Comparison of ENCODE assay signal across 8 cellular contexts in the genomic region with DNA sequence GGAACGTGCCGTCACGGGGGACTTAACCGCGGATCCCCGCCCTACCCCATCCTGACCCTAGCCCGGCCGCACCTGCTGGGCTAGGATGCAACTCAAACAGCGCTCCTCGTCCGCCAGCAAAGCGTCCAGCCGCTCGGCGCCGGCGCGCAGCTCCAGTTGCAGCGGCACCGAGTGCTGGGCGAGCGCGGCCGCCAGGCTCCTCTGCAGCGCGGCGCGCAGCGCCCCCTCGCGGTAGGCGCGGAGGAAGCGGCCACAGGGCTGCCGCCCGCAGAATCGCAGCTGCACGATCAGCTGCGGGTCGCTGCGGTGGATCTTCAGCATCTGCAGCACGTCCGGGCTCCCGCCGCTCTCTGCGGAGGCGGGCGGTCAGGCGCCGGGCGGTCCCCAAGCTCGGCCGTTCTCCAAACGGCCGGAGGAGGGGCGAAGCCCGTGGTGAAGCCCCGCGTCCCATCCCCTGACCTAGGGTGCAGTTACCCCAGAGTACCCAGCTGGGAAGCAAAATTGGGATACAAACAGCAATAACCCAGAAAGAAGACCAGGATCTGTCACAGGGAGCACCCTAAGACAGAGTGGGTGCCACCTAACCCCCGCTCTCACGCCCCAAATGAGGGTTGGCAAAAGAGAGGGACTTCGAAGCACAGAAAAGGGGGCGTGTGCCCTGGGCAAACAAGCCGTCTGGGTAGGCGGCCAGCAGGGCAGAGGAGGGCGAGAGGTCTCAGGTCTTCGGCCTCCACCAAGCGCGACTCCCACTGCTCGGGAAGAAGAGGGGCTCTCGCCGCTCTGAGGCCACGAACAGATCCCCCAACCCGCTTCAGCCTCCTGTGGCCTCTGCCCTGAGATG. TPM values are rescaled to one million over a fixed set of nuclear protein-coding genes. Genes with fewer than 3 reads are reported as not detected.
DNase-seq lines count a peak whose midpoint lies in the region; ATAC-seq, FAIRE-seq and TF ChIP-seq lines count a peak whose summit lies in the region.

No MANE protein-coding gene starts in this region.

- 11% methylated on average over 49 of the region's 74 CpGs for WGBS in K562 (ENCODE audit: insufficient coverage, low coverage, missing lambda C conversion rate)
- 10 to 12% (median 11%) methylated on average over 54 to 74 of the region's 74 CpGs for WGBS in small intestine, 3 donors

- POLR2A ChIA-PET in K562 (lab: Yijun Ruan, JAX) = interaction anchor here (0.6 to 1.3 kb wide), 7 partner anchors 21 to 372 kb away, joined by 3 to 4 read pairs (median 3); no protein-coding TSS in a partner anchor

- in situ Hi-C loops in GM13976 (cut with MboI; ENCODE audit: low sequenced_read_pairs, unreplicated experiment) (loop anchor here (25.0 kb wide), 1 partner anchor 193 kb away; a partner anchor contains a TSS), K562 (cut with MboI) (loop anchor here (5.0 to 25.0 kb wide), 2 partner anchors 138 to 193 kb away; a partner anchor contains a TSS)

- H2AFZ ChIP-seq in K562 (ENCODE audit: low read depth, low read length) = no peak overlapping the region

- no peak overlapping the region for H3K27ac ChIP-seq in K562 (ENCODE audit: extremely low read depth, low read depth, low read length)
- H3K27ac ChIP-seq in iPS-18a (ENCODE audit: low read length) = no peak overlapping the region
- no peak overlapping the region for H3K27ac ChIP-seq in small intestine (ENCODE audit: low read depth in 1 of 2, low read length in 1 of 2)

- H3K27me3 ChIP-seq in K562 (ENCODE audit: control insufficient read depth in 2 of 2, insufficient read depth in 2 of 2, low read length in 2 of 2) = no peaks in the 10 kb centered on the region
- H3K27me3 ChIP-seq in iPS-18a (ENCODE audit: control insufficient read depth, insufficient read depth, low read length) = peaks cover 100% of the 10 kb centered on the region
- H3K27me3 ChIP-seq in small intestine (ENCODE audit: control insufficient read depth in 2 of 2, insufficient read depth in 2 of 2, low read length in 2 of 2) = no peaks in the 10 kb centered on the region

- H3K79me2 ChIP-seq in K562 (ENCODE audit: control insufficient read depth, insufficient read depth, low read length) = peaks cover 17% of the 10 kb centered on the region

- peak; percentile 83 to 91 for TF ChIP-seq RAD21 in K562 (CRISPR knock-in tag; conservative IDR thresholded peaks at IDR 0.05 in 1 of 2, IDR thresholded peaks at IDR 0.05 in 1 of 2)

- BruUV-seq in K562 (replicated peaks; lab: Mats Ljungman, UMichigan) = no TSS peak

- H3K9me3 ChIP-seq in K562 (replicated peaks; ENCODE audit: control insufficient read depth, insufficient read depth, low read depth, low read length) (no peaks in the 10 kb centered on the region), iPS-18a (ENCODE audit: control insufficient read depth, low read depth, low read length) (no peaks in the 10 kb centered on the region), small intestine (ENCODE audit: control insufficient read depth, low read depth) (no peaks in the 10 kb centered on the region)

- H3K36me3 ChIP-seq in K562 (ENCODE audit: control insufficient read depth, insufficient read depth, low read length) = no peaks in the 10 kb centered on the region; the same call in 2 of the 3 replicates
- no peaks in the 10 kb centered on the region for H3K36me3 ChIP-seq in iPS-18a (ENCODE audit: control insufficient read depth, low read depth, low read length)
- H3K36me3 ChIP-seq in small intestine (ENCODE audit: control insufficient read depth in 2 of 2, insufficient read depth in 2 of 2, low read length in 2 of 2) = no peaks in the 10 kb centered on the region

- peak overlapping the region; percentile 65; the same call in 1 of the 2 replicates for H3K4me2 ChIP-seq in K562 (ENCODE audit: insufficient read depth, low read length)

- no peak for TF ChIP-seq POLR2A in K562 (conservative IDR thresholded peaks at IDR 0.05)

- H3K4me1 ChIP-seq in K562 (replicated peaks in 1 of 2; ENCODE audit: control insufficient read depth in 2 of 2, insufficient read depth in 2 of 2, low read length in 2 of 2) = peaks cover 16 to 53% of the 10 kb centered on the region in 2 experiments
- peaks cover under 1% of the 10 kb centered on the region for H3K4me1 ChIP-seq in iPS-18a (ENCODE audit: control insufficient read depth, low read depth, low read length)
- peaks cover 0 to 3% of the 10 kb centered on the region in 2 donors for H3K4me1 ChIP-seq in small intestine (ENCODE audit: control insufficient read depth in 2 of 2, insufficient read depth in 1 of 2, low read depth in 1 of 2, low read length in 1 of 2)

- no peaks in the 10 kb centered on the region for H3K9me1 ChIP-seq in K562 (ENCODE audit: control insufficient read depth, insufficient read depth, low read length)

- H3K9ac ChIP-seq in K562 (ENCODE audit: insufficient read depth in 1 of 2, low read depth in 2 of 2, low read length in 2 of 2) (peak overlapping the region in 1 of 2 experiments; percentile 78; a peak in 2 of 4 replicates), iPS-18a (ENCODE audit: low read length) (no peak overlapping the region)

- H3K4me3 ChIP-seq in K562 (no peak overlapping the region), iPS-18a (ENCODE audit: low read length) (peak overlapping the region; percentile 35), small intestine (ENCODE audit: low read depth in 1 of 2, low read length in 2 of 2) (peak overlapping the region in 1 of 2 donors; percentile 4)

- TF ChIP-seq CTCF in GM13976 (IDR thresholded peaks at IDR 0.05; ENCODE audit: borderline replicate concordance, control extremely low read depth, extremely low read depth, insufficient read depth, missing control alignments) (peak; percentile 97), K562 (IDR thresholded peaks at IDR 0.05 in 2 of 3, conservative IDR thresholded peaks at IDR 0.05 in 1 of 3; ENCODE audit: insufficient read depth in 2 of 3, low read depth in 1 of 3, low read length in 3 of 3) (peak; percentile 91 to 98 (median 94))

- intact Hi-C loops in K562 (cut with micrococcal nuclease) = loop anchor here (1.0 to 5.0 kb wide), 2 partner anchors 137 to 178 kb away; no protein-coding TSS in a partner anchor

- peaks cover 16% of the 10 kb centered on the region for H4K20me1 ChIP-seq in K562 (replicated peaks; ENCODE audit: control insufficient read depth, insufficient read depth, low read length)

- 0 out of 2 replicates have a peak, but pooled peaks have one; percentile 3 for TF ChIP-seq EP300 in K562 (IDR thresholded peaks at IDR 0.05; ENCODE audit: low read length)

- DNase-seq in GM13976 (ENCODE audit: low spot score) (peak; percentile 92), NCI-H1092 treated with DMSO at 0.1 percent for 48 hours (lab: John Stamatoyannopoulos, UW) (peak; percentile 61), UCSD-AML1 (lab: John Stamatoyannopoulos, UW; ENCODE audit: unreplicated experiment) (peak; percentile 78), K562 (ENCODE audit: extremely low read depth in 1 of 4, low spot score in 3 of 4) (peak; percentile 81 to 87 (median 84)), small intestine (peak; percentile 63)

- CTCF ChIA-PET in K562 (lab: Yijun Ruan, JAX; ENCODE audit: low intra/inter-chr PET ratio) = interaction anchor here (0.6 to 3.2 kb wide), 10 partner anchors 16 to 219 kb away, joined by 3 to 29 read pairs (median 3); no protein-coding TSS in a partner anchor

- ATAC-seq in K562 = peak; percentile 83
- no peak for ATAC-seq in GM18511 (IDR thresholded peaks at IDR 0.05; ENCODE audit: unreplicated experiment)
- ATAC-seq in GM19328 (IDR thresholded peaks at IDR 0.05; ENCODE audit: unreplicated experiment) = no peak

- peak; percentile 74 for FAIRE-seq in K562 (lab: Jason Lieb, UNC)
- no peak for FAIRE-seq in small intestine (lab: Jason Lieb, UNC)

RNA-seq across cellular contexts. Expression of a gene that starts 4.2 kb away (rescaled TPM):
- total RNA-seq in K562 (2011; cell fraction: chromatin; rRNA removed; ENCODE audit: low replicate concordance) = 5.6 and 25.1 TPM in 2 replicates
- total RNA-seq in K562 (2011; cell fraction: nucleolus; rRNA removed) = 16.8 and 18.2 TPM in 2 replicates
- 10.2 and 12.4 TPM in 2 replicates for total RNA-seq in K562 (2011; cell fraction: nucleoplasm; rRNA removed)
- total RNA-seq in K562 (2014; rRNA removed) (11.9 and 18.0 TPM in 2 replicates), K562 (2014; rRNA removed; fragmentation: Illumina TruSeq; extraction: Trizol) (2.9 and 3.0 TPM in 2 replicates), K562 (2015; rRNA removed; fragmentation: Illumina TruSeq; extraction: Trizol) (5.4 and 5.6 TPM in 2 replicates), K562 (2021) (11.8 and 12.2 TPM in 2 replicates)
- polyA plus RNA-seq in K562 (2011; rRNA removed) (8.3 and 8.8 TPM in 2 replicates), K562 (2014; fragmentation: Illumina TruSeq; extraction: Trizol) (3.0 and 5.2 TPM in 2 replicates), K562 (2014; fragmentation: Nextera tagmentation; extraction: Ambion mirVana) (1 to 10 TPM in 1 of 2 experiments, under 1 TPM in 1; 0.76 to 1.7 TPM), K562 (2014; rRNA removed) (14.6 and 17.1 TPM in 2 replicates), small intestine (10 to 100 TPM; 18.8 to 37.8 (median 28.4) TPM)
- 9.2 and 19.6 TPM in 2 replicates for polyA plus RNA-seq in K562 (2011; cell fraction: cytosol; rRNA removed)
- polyA plus RNA-seq in K562 (2011; cell fraction: nucleus; rRNA removed) = 21.1 and 36.4 TPM in 2 replicates
- 13.6 and 18.6 TPM in 2 replicates for polyA plus RNA-seq in K562 (2012)
- 0.69 and 1.9 TPM in 2 replicates for polyA minus RNA-seq in K562 (2011; rRNA and poly(A)+ RNA removed)
- polyA minus RNA-seq in K562 (2011; cell fraction: cytosol; rRNA and poly(A)+ RNA removed) = 4.7 and 4.9 TPM in 2 replicates
- 4.3 and 5.3 TPM in 2 replicates for polyA minus RNA-seq in K562 (2011; cell fraction: nucleus; rRNA and poly(A)+ RNA removed)

RNA-seq across cellular contexts. Expression of a gene that starts 4.2 kb away (rescaled TPM):
- total RNA-seq in K562 (2011; cell fraction: chromatin; rRNA removed; ENCODE audit: low replicate concordance) = 108 and 283 TPM in 2 replicates
- total RNA-seq in K562 (2011; cell fraction: nucleolus; rRNA removed) = 168 and 184 TPM in 2 replicates
- total RNA-seq in K562 (2011; cell fraction: nucleoplasm; rRNA removed) = 119 and 131 TPM in 2 replicates
- 12.5 and 14.5 TPM in 2 replicates for total RNA-seq in K562 (2014; rRNA removed)
- 4.0 and 4.7 TPM in 2 replicates for total RNA-seq in K562 (2014; rRNA removed; fragmentation: Illumina TruSeq; extraction: Trizol)
- total RNA-seq in K562 (2015; rRNA removed; fragmentation: Illumina TruSeq; extraction: Trizol) = 5.4 and 5.8 TPM in 2 replicates
- total RNA-seq in K562 (2021) = 17.6 and 22.1 TPM in 2 replicates
- polyA plus RNA-seq in K562 (2011; rRNA removed) = 10.9 and 18.2 TPM in 2 replicates
- polyA plus RNA-seq in K562 (2011; cell fraction: cytosol; rRNA removed) = 11.7 and 21.7 TPM in 2 replicates
- 80.6 and 125 TPM in 2 replicates for polyA plus RNA-seq in K562 (2011; cell fraction: nucleus; rRNA removed)
- 12.5 and 25.8 TPM in 2 replicates for polyA plus RNA-seq in K562 (2012)
- polyA plus RNA-seq in K562 (2014; fragmentation: Illumina TruSeq; extraction: Trizol) = 4.4 and 7.4 TPM in 2 replicates
- polyA plus RNA-seq in K562 (2014; fragmentation: Nextera tagmentation; extraction: Ambion mirVana) = under 1 TPM in 1 of 2 experiments, not detected in 1; 0.08 TPM
- polyA plus RNA-seq in K562 (2014; rRNA removed) = 28.2 and 28.8 TPM in 2 replicates
- 2.8 and 5.3 TPM in 2 replicates for polyA minus RNA-seq in K562 (2011; rRNA and poly(A)+ RNA removed)
- 4.2 and 5.6 TPM in 2 replicates for polyA minus RNA-seq in K562 (2011; cell fraction: cytosol; rRNA and poly(A)+ RNA removed)
- 22.2 and 24.5 TPM in 2 replicates for polyA minus RNA-seq in K562 (2011; cell fraction: nucleus; rRNA and poly(A)+ RNA removed)
- 10 to 100 TPM in 1 of 3 donors, 1 to 10 TPM in 2; 5.8 to 13.1 (median 7.6) TPM for polyA plus RNA-seq in small intestine

RNA-seq across cellular contexts. Expression of a gene that starts 4.7 kb away (rescaled TPM):
- total RNA-seq in K562 (2011; cell fraction: chromatin; rRNA removed; ENCODE audit: low replicate concordance) = 3.8 and 8.9 TPM in 2 replicates
- 5.1 and 5.7 TPM in 2 replicates for total RNA-seq in K562 (2011; cell fraction: nucleolus; rRNA removed)
- total RNA-seq in K562 (2011; cell fraction: nucleoplasm; rRNA removed) = 3.6 and 4.6 TPM in 2 replicates
- total RNA-seq in K562 (2014; rRNA removed) (0.91 and 2.1 TPM in 2 replicates), K562 (2014; rRNA removed; fragmentation: Illumina TruSeq; extraction: Trizol) (0.67 and 0.91 TPM in 2 replicates), K562 (2015; rRNA removed; fragmentation: Illumina TruSeq; extraction: Trizol) (1.1 TPM in 2 replicates), K562 (2021) (1.5 and 1.8 TPM in 2 replicates)
- polyA plus RNA-seq in K562 (2011; rRNA removed) (1.5 TPM in 2 replicates), K562 (2014; fragmentation: Illumina TruSeq; extraction: Trizol) (0.90 and 1.1 TPM in 2 replicates), K562 (2014; fragmentation: Nextera tagmentation; extraction: Ambion mirVana) (under 1 TPM in 1 of 2 experiments, not detected in 1; 0.01 TPM), K562 (2014; rRNA removed) (1.6 TPM in 2 replicates), small intestine (1 to 10 TPM in 2 of 3 donors, under 1 TPM in 1; 0.89 to 4.9 (median 1.6) TPM)
- polyA plus RNA-seq in K562 (2011; cell fraction: cytosol; rRNA removed) = 2.2 and 3.4 TPM in 2 replicates
- 5.1 and 5.6 TPM in 2 replicates for polyA plus RNA-seq in K562 (2011; cell fraction: nucleus; rRNA removed)
- 1.1 and 3.5 TPM in 2 replicates for polyA plus RNA-seq in K562 (2012)
- 0.72 and 1.4 TPM in 2 replicates for polyA minus RNA-seq in K562 (2011; rRNA and poly(A)+ RNA removed)
- polyA minus RNA-seq in K562 (2011; cell fraction: cytosol; rRNA and poly(A)+ RNA removed) = 1.0 and 1.5 TPM in 2 replicates
- polyA minus RNA-seq in K562 (2011; cell fraction: nucleus; rRNA and poly(A)+ RNA removed) = 1.6 and 1.8 TPM in 2 replicates

RNA-seq across cellular contexts. Expression of a gene that starts 9.0 kb away (rescaled TPM):
- 143 and 358 TPM in 2 replicates for total RNA-seq in K562 (2011; cell fraction: chromatin; rRNA removed; ENCODE audit: low replicate concordance)
- total RNA-seq in K562 (2011; cell fraction: nucleolus; rRNA removed) = 185 and 204 TPM in 2 replicates
- total RNA-seq in K562 (2011; cell fraction: nucleoplasm; rRNA removed) = 149 and 156 TPM in 2 replicates
- total RNA-seq in K562 (2014; rRNA removed) (8.3 and 13.2 TPM in 2 replicates), K562 (2014; rRNA removed; fragmentation: Illumina TruSeq; extraction: Trizol) (3.4 and 5.3 TPM in 2 replicates), K562 (2015; rRNA removed; fragmentation: Illumina TruSeq; extraction: Trizol) (9.7 and 9.8 TPM in 2 replicates), K562 (2021) (22.6 and 25.2 TPM in 2 replicates)
- polyA plus RNA-seq in K562 (2011; rRNA removed) (7.3 and 19.2 TPM in 2 replicates), K562 (2014; fragmentation: Illumina TruSeq; extraction: Trizol) (9.2 and 12.8 TPM in 2 replicates), K562 (2014; fragmentation: Nextera tagmentation; extraction: Ambion mirVana) (under 1 TPM in 1 of 2 experiments, not detected in 1; 0.50 TPM), K562 (2014; rRNA removed) (21.4 and 35.4 TPM in 2 replicates), small intestine (10 to 100 TPM in 1 of 3 donors, 1 to 10 TPM in 2; 4.6 to 15.1 (median 6.3) TPM)
- 8.5 and 10.2 TPM in 2 replicates for polyA plus RNA-seq in K562 (2011; cell fraction: cytosol; rRNA removed)
- 197 and 252 TPM in 2 replicates for polyA plus RNA-seq in K562 (2011; cell fraction: nucleus; rRNA removed)
- polyA plus RNA-seq in K562 (2012) = 28.8 and 44.0 TPM in 2 replicates
- polyA minus RNA-seq in K562 (2011; rRNA and poly(A)+ RNA removed) = 1.5 and 4.8 TPM in 2 replicates
- polyA minus RNA-seq in K562 (2011; cell fraction: cytosol; rRNA and poly(A)+ RNA removed) = 3.6 and 5.6 TPM in 2 replicates
- 25.0 and 38.5 TPM in 2 replicates for polyA minus RNA-seq in K562 (2011; cell fraction: nucleus; rRNA and poly(A)+ RNA removed)

RNA-seq across cellular contexts. Expression of a gene that starts 14.8 kb away (rescaled TPM):
- total RNA-seq in K562 (2011; cell fraction: chromatin; rRNA removed; ENCODE audit: low replicate concordance) = 81.0 and 88.7 TPM in 2 replicates
- 34.7 and 39.7 TPM in 2 replicates for total RNA-seq in K562 (2011; cell fraction: nucleolus; rRNA removed)
- 64.6 and 93.4 TPM in 2 replicates for total RNA-seq in K562 (2011; cell fraction: nucleoplasm; rRNA removed)
- 5.4 and 8.3 TPM in 2 replicates for total RNA-seq in K562 (2014; rRNA removed)
- 3.4 and 4.3 TPM in 2 replicates for total RNA-seq in K562 (2014; rRNA removed; fragmentation: Illumina TruSeq; extraction: Trizol)
- total RNA-seq in K562 (2015; rRNA removed; fragmentation: Illumina TruSeq; extraction: Trizol) = 4.1 and 5.0 TPM in 2 replicates
- 7.0 and 9.3 TPM in 2 replicates for total RNA-seq in K562 (2021)
- 8.4 and 13.5 TPM in 2 replicates for polyA plus RNA-seq in K562 (2011; rRNA removed)
- polyA plus RNA-seq in K562 (2011; cell fraction: cytosol; rRNA removed) = 5.8 and 7.2 TPM in 2 replicates
- 50.0 and 53.8 TPM in 2 replicates for polyA plus RNA-seq in K562 (2011; cell fraction: nucleus; rRNA removed)
- polyA plus RNA-seq in K562 (2012) = 19.1 and 59.4 TPM in 2 replicates
- 7.6 and 8.2 TPM in 2 replicates for polyA plus RNA-seq in K562 (2014; fragmentation: Illumina TruSeq; extraction: Trizol)
- polyA plus RNA-seq in K562 (2014; fragmentation: Nextera tagmentation; extraction: Ambion mirVana) = under 1 TPM; 0.45 to 0.69 TPM
- polyA plus RNA-seq in K562 (2014; rRNA removed) = 12.2 and 14.0 TPM in 2 replicates
- 3.4 and 5.6 TPM in 2 replicates for polyA minus RNA-seq in K562 (2011; rRNA and poly(A)+ RNA removed)
- 1.9 and 2.5 TPM in 2 replicates for polyA minus RNA-seq in K562 (2011; cell fraction: cytosol; rRNA and poly(A)+ RNA removed)
- 5.4 and 10.3 TPM in 2 replicates for polyA minus RNA-seq in K562 (2011; cell fraction: nucleus; rRNA and poly(A)+ RNA removed)
- 10 to 100 TPM in 2 of 3 donors, 1 to 10 TPM in 1; 8.7 to 17.1 (median 10.3) TPM for polyA plus RNA-seq in small intestine
